In genomic region chr12:4303750-4304149, GRCh38 we compare ENCODE assay signal across 2 cellular contexts.
TF ChIP-seq lines count a peak whose summit lies in the region.

No MANE protein-coding gene starts in this region.

TF ChIP-seq in WTC11, 78 proteins besides CTCF, POLR2A, EP300 and RAD21:
- no peak for TF ChIP-seq NR2C2 (CRISPR knock-in tag; IDR thresholded peaks at IDR 0.05)
- no peak for TF ChIP-seq FOXP1 (CRISPR knock-in tag; IDR thresholded peaks at IDR 0.05; ENCODE audit: borderline replicate concordance)
- TF ChIP-seq ZNF263 (CRISPR knock-in tag; IDR thresholded peaks at IDR 0.05; ENCODE audit: low read depth) = no peak
- TF ChIP-seq MLX (CRISPR knock-in tag; IDR thresholded peaks at IDR 0.05) = no peak
- no peak for TF ChIP-seq NR1H2 (CRISPR knock-in tag; IDR thresholded peaks at IDR 0.05)
- TF ChIP-seq E2F1 (CRISPR knock-in tag; IDR thresholded peaks at IDR 0.05) = no peak
- no peak for TF ChIP-seq ARID4B (CRISPR knock-in tag; IDR thresholded peaks at IDR 0.05; ENCODE audit: borderline replicate concordance)
- no peak for TF ChIP-seq ZNF219 (CRISPR knock-in tag; IDR thresholded peaks at IDR 0.05; ENCODE audit: borderline replicate concordance)
- TF ChIP-seq RELA (CRISPR knock-in tag; IDR thresholded peaks at IDR 0.05; ENCODE audit: borderline replicate concordance) = no peak
- no peak for TF ChIP-seq MYBL2 (CRISPR knock-in tag; IDR thresholded peaks at IDR 0.05)
- no peak for TF ChIP-seq ESRRA (CRISPR knock-in tag; IDR thresholded peaks at IDR 0.05; ENCODE audit: borderline replicate concordance)
- no peak for TF ChIP-seq IRF2 (CRISPR knock-in tag; IDR thresholded peaks at IDR 0.05; ENCODE audit: borderline replicate concordance, low read depth)
- TF ChIP-seq USF1 (CRISPR knock-in tag; IDR thresholded peaks at IDR 0.05) = no peak
- no peak for TF ChIP-seq MAX (CRISPR knock-in tag; IDR thresholded peaks at IDR 0.05)
- no peak for TF ChIP-seq JUN (CRISPR knock-in tag; IDR thresholded peaks at IDR 0.05)
- TF ChIP-seq EMX1 (CRISPR knock-in tag; IDR thresholded peaks at IDR 0.05) = no peak

TF ChIP-seq in HepG2, 621 proteins besides CTCF, POLR2A, EP300 and RAD21:
- TF ChIP-seq ZNF282 (IDR thresholded peaks at IDR 0.05; ENCODE audit: partially characterized antibody) (no peak), UBTF (CRISPR knock-in tag; IDR thresholded peaks at IDR 0.05) (no peak), RFX3 (CRISPR knock-in tag; IDR thresholded peaks at IDR 0.05) (no peak), MXD4 (CRISPR knock-in tag; IDR thresholded peaks at IDR 0.05) (no peak), ZNF280B (CRISPR knock-in tag; IDR thresholded peaks at IDR 0.05; ENCODE audit: borderline replicate concordance) (no peak), THRA (CRISPR knock-in tag; IDR thresholded peaks at IDR 0.05; ENCODE audit: borderline replicate concordance) (no peak), MIXL1 (CRISPR knock-in tag; IDR thresholded peaks at IDR 0.05) (no peak), LBX2 (CRISPR knock-in tag; IDR thresholded peaks at IDR 0.05; ENCODE audit: borderline replicate concordance) (no peak), HOXA9 (CRISPR knock-in tag; IDR thresholded peaks at IDR 0.05; ENCODE audit: borderline replicate concordance) (no peak), ZNF749 (CRISPR knock-in tag; IDR thresholded peaks at IDR 0.05; ENCODE audit: borderline replicate concordance) (no peak), ZNF138 (CRISPR knock-in tag; IDR thresholded peaks at IDR 0.05; ENCODE audit: low read depth) (no peak), TFE3 (CRISPR knock-in tag; IDR thresholded peaks at IDR 0.05) (no peak), ZNF790 (CRISPR knock-in tag; IDR thresholded peaks at IDR 0.05; ENCODE audit: borderline replicate concordance) (no peak)
